8 cellular contexts compared by ENCODE assay signal in the genomic region with DNA sequence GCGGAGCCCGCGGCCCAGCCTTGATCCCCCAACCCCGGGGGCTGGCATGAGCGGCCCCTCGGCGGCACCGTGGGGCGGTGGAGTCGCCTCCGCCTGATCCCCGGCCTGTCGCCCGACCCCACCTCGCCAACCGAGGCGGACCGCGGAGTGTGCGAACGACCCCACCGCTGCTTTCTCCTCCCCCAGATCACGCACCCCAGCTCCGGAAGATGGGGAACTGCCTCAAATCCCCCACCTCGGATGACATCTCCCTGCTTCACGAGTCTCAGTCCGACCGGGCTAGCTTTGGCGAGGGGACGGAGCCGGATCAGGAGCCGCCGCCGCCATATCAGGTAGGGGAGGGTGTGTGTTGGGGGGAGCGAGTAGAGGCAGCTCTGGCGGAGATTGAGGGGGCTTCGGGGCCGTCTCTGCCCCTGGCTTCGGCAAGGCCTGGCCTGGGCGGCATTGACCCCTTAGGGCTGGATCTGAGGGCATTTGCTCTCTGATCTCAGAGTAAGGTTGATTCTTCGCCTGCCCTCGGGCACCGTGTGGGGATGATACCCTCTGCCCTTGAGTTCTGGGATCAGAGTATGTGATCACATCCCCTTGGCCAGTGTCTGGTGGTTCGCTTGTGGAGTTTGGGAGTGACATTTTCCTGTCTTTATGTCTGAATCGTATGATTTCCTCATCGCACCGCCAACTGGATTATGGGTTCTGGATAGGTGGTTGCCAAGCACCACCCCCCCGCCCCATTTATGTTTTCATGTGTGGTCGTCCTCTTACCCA. TPM values are rescaled to one million over a fixed set of nuclear protein-coding genes. Genes with fewer than 3 reads are reported as not detected.
A peak's percentile ranks its signal among the peaks of the same experiment; 100 is the strongest.
DNase-seq lines count a peak whose midpoint lies in the region; ATAC-seq and TF ChIP-seq lines count a peak whose summit lies in the region.

No MANE protein-coding gene starts in this region.

- peak overlapping the region; percentile 54 for H3K27ac ChIP-seq in PC-9
- H3K27ac ChIP-seq in ovary = peak overlapping the region; percentile 87 to 94
- peak overlapping the region; percentile 98 to 99 for H3K27ac ChIP-seq in uterus

- peaks cover 42% of the 10 kb centered on the region for H3K4me1 Mint-ChIP-seq in activated naive CD4-positive, alpha-beta T cell treated with anti-CD3 and anti-CD28 coated beads for 36 hours (ENCODE audit: low read depth)

- POLR2A ChIA-PET in PC-9 (lab: Charles Lee; ENCODE audit: unreplicated experiment) = interaction anchor here (0.6 kb wide), 2 partner anchors 14 to 1959 kb away, joined by 3 read pairs; no protein-coding TSS in a partner anchor

- H3K4me3 Mint-ChIP-seq in activated naive CD4-positive, alpha-beta T cell treated with anti-CD3 and anti-CD28 coated beads for 36 hours = no peak overlapping the region

- intact Hi-C loops in PC-9 (cut with micrococcal nuclease; ENCODE audit: unreplicated experiment) (loop anchor here (2.0 kb wide), 2 partner anchors 60 to 642 kb away; partner anchors contain the start of gene NRDC), head of caudate nucleus (cut with DNase I) (loop anchor here (10.0 kb wide), 1 partner anchor 638 kb away; the partner anchor contains the start of gene NRDC), ovary (cut with DNase I) (no loop called here), uterus (cut with DNase I; ENCODE audit: low total_unique reads) (no loop called here)
- intact Hi-C loops in activated naive CD4-positive, alpha-beta T cell treated with anti-CD3 and anti-CD28 coated beads for 36 hours (cut with micrococcal nuclease) = loop anchor here (1.0 to 5.0 kb wide), 8 partner anchors 61 to 821 kb away; partner anchors contain the start of genes BTF3L4, EPS15, FAF1 and NRDC

- peaks cover 25% of the 10 kb centered on the region for H4K20me1 ChIP-seq in PC-9 (ENCODE audit: insufficient read depth)

- BruUV-seq in PC-9 (replicated peaks; lab: Mats Ljungman, UMichigan) = TSS peak; percentile 77

- peak; percentile 33 for TF ChIP-seq POLR2A in ovary (IDR thresholded peaks at IDR 0.05)
- no peak for TF ChIP-seq POLR2A in uterus (IDR thresholded peaks at IDR 0.05)

- no peaks in the 10 kb centered on the region for H3K27me3 Mint-ChIP-seq in activated naive CD4-positive, alpha-beta T cell treated with anti-CD3 and anti-CD28 coated beads for 36 hours (ENCODE audit: low read depth)

- peaks cover 54% of the 10 kb centered on the region for H3K79me2 ChIP-seq in PC-9 (ENCODE audit: low read depth)

- H3K4me3 ChIP-seq in PC-9 = peak overlapping the region; percentile 99
- peak overlapping the region; percentile 96 for H3K4me3 ChIP-seq in ovary
- H3K4me3 ChIP-seq in uterus = peak overlapping the region; percentile 94 to 98

- peak; percentile 11 for ATAC-seq in HG03159 (IDR thresholded peaks at IDR 0.05; ENCODE audit: unreplicated experiment)

- TF ChIP-seq CTCF in PC-9 (conservative IDR thresholded peaks at IDR 0.05) (no peak), ovary (IDR thresholded peaks at IDR 0.05) (no peak), uterus (IDR thresholded peaks at IDR 0.05) (no peak)

- H3K4me2 ChIP-seq in PC-9 = peak overlapping the region; percentile 98

- H3K9me2 ChIP-seq in PC-9 (ENCODE audit: insufficient read depth) = no peaks in the 10 kb centered on the region

- H3K36me3 ChIP-seq in PC-9 (ENCODE audit: low read depth) (no peaks in the 10 kb centered on the region), ovary (no peaks in the 10 kb centered on the region), uterus (no peaks in the 10 kb centered on the region)

- peaks cover 50% of the 10 kb centered on the region for H3K4me1 ChIP-seq in PC-9 (replicated peaks; ENCODE audit: insufficient read depth)
- H3K4me1 ChIP-seq in ovary (ENCODE audit: insufficient read depth) = peaks cover 7% of the 10 kb centered on the region
- H3K4me1 ChIP-seq in uterus = peaks cover 0 to 5% of the 10 kb centered on the region in 2 donors

- no peaks in the 10 kb centered on the region for H3K9me3 Mint-ChIP-seq in activated naive CD4-positive, alpha-beta T cell treated with anti-CD3 and anti-CD28 coated beads for 36 hours

- H2AFZ ChIP-seq in PC-9 = peak overlapping the region; percentile 90

- H3F3A ChIP-seq in PC-9 (ENCODE audit: insufficient read depth, low read depth) = peaks cover 24% of the 10 kb centered on the region

- no peaks in the 10 kb centered on the region for H3K36me3 Mint-ChIP-seq in activated naive CD4-positive, alpha-beta T cell treated with anti-CD3 and anti-CD28 coated beads for 36 hours (ENCODE audit: low read depth)

- H3K27me3 ChIP-seq in PC-9 (ENCODE audit: insufficient read depth, low read depth) (no peaks in the 10 kb centered on the region), ovary (no peaks in the 10 kb centered on the region), uterus (no peaks in the 10 kb centered on the region)

- 0% methylated on average over 18 to 49 of the region's 49 CpGs for WGBS in ovary, 3 donors

- CTCF ChIA-PET in PC-9 (lab: Charles Lee) = interaction anchor here (1.0 kb wide), 1 partner anchor 264 kb away, joined by 3 read pairs; no protein-coding TSS in a partner anchor
- CTCF ChIA-PET in activated naive CD4-positive, alpha-beta T cell treated with anti-CD3 and anti-CD28 coated beads for 36 hours (lab: Charles Lee) = interaction anchor here (1.1 kb wide), 1 partner anchor 48 kb away, joined by 3 read pairs; no protein-coding TSS in a partner anchor

- H3K9me3 ChIP-seq in PC-9 (ENCODE audit: insufficient read depth, low read depth) = no peaks in the 10 kb centered on the region
- no peaks in the 10 kb centered on the region for H3K9me3 ChIP-seq in ovary
- H3K9me3 ChIP-seq in uterus = no peaks in the 10 kb centered on the region

- no peak for TF ChIP-seq EP300 in ovary (IDR thresholded peaks at IDR 0.05)

- no peak overlapping the region for H3K27ac Mint-ChIP-seq in activated naive CD4-positive, alpha-beta T cell treated with anti-CD3 and anti-CD28 coated beads for 36 hours

- DNase-seq in SIG-M5 treated with dmso at 0.1 percent for 504 hours (lab: John Stamatoyannopoulos, UW; ENCODE audit: unreplicated experiment) = peak; percentile 20
- DNase-seq in SIG-M5 (lab: John Stamatoyannopoulos, UW) = no peak
- DNase-seq in PC-9 = peak; percentile 27 to 42
- DNase-seq in activated naive CD4-positive, alpha-beta T cell treated with anti-CD3 and anti-CD28 coated beads for 36 hours = peak; percentile 55
- DNase-seq in head of caudate nucleus = peak in 41 of 42 donors; percentile 10 to 74 (median 44)
- peak; percentile 62 to 72 (median 72) for DNase-seq in ovary
- peak; percentile 41 to 53 for DNase-seq in uterus

RNA-seq across cellular contexts. Expression of gene RNF11, which starts 0.7 kb away (rescaled TPM):
- total RNA-seq in PC-9 (2021) (63.0 and 73.2 TPM in 2 replicates), ovary (100 to 1,000 TPM; 108 to 209 (median 126) TPM), uterus (100 to 1,000 TPM in 1 of 4 donors, 10 to 100 TPM in 3; 36.9 to 110 (median 75.6) TPM)
- 10 to 100 TPM; 14.9 to 17.7 TPM for total RNA-seq in activated naive CD4-positive, alpha-beta T cell treated with anti-CD3 and anti-CD28 coated beads for 36 hours
- polyA plus RNA-seq in ovary = 100 to 1,000 TPM; 124 to 138 TPM

Comparison
In these comparisons a context has a peak if more than half of its experiments do, and no peak if none do; other contexts are left out.
1. intact Hi-C loops: an anchor here in PC-9 (2.0 kb wide), activated naive CD4-positive, alpha-beta T cell treated with anti-CD3 and anti-CD28 coated beads for 36 hours (1.0 to 5.0 kb wide) and head of caudate nucleus (10.0 kb wide); none called in ovary and uterus.